1 cellular context compared by ENCODE assay signal in genomic region chr14:23006544-23007419, GRCh38.
TF ChIP-seq lines count a peak whose summit lies in the region.

No MANE protein-coding gene starts in this region.

TF ChIP-seq in HepG2, 621 proteins besides CTCF, POLR2A, EP300 and RAD21 (continued from another document and continues in another):
- TF ChIP-seq ZHX1 (CRISPR knock-in tag; IDR thresholded peaks at IDR 0.05; ENCODE audit: low read depth): peak; percentile 98
- peak; percentile 100 for TF ChIP-seq ZNF430 (CRISPR knock-in tag; IDR thresholded peaks at IDR 0.05)
- peak; percentile 97 for TF ChIP-seq ZNF550 (CRISPR knock-in tag; IDR thresholded peaks at IDR 0.05; ENCODE audit: borderline replicate concordance)
- TF ChIP-seq POGK (CRISPR knock-in tag; conservative IDR thresholded peaks at IDR 0.05): peak; percentile 99
- peak; percentile 98 for TF ChIP-seq PBX3 (CRISPR knock-in tag; IDR thresholded peaks at IDR 0.05; ENCODE audit: borderline replicate concordance)
- TF ChIP-seq ZNF253 (CRISPR knock-in tag; IDR thresholded peaks at IDR 0.05; ENCODE audit: borderline replicate concordance): peak; percentile 99
- peak; percentile 98 for TF ChIP-seq NFAT5 (CRISPR knock-in tag; IDR thresholded peaks at IDR 0.05)
- TF ChIP-seq NFRKB (IDR thresholded peaks at IDR 0.05): peak; percentile 89
- TF ChIP-seq FOXA3 (CRISPR knock-in tag; IDR thresholded peaks at IDR 0.05): peak; percentile 74
- peak; percentile 100 for TF ChIP-seq ARHGAP35 (CRISPR knock-in tag; IDR thresholded peaks at IDR 0.05; ENCODE audit: borderline replicate concordance)
- peak; percentile 99 for TF ChIP-seq NFKB2 (CRISPR knock-in tag; IDR thresholded peaks at IDR 0.05; ENCODE audit: borderline replicate concordance)
- peak; percentile 94; the same call in 1 of the 2 replicates for TF ChIP-seq ATF6 (CRISPR knock-in tag; conservative IDR thresholded peaks at IDR 0.05)
- TF ChIP-seq GATAD2A (CRISPR knock-in tag; IDR thresholded peaks at IDR 0.05): peak; percentile 93
- peak; percentile 93 for TF ChIP-seq GABPB1 (CRISPR knock-in tag; IDR thresholded peaks at IDR 0.05)
- TF ChIP-seq ZNF230 (CRISPR knock-in tag; IDR thresholded peaks at IDR 0.05): peak; percentile 100
- TF ChIP-seq AGO1 (IDR thresholded peaks at IDR 0.05; ENCODE audit: low read depth, low read length, poor library complexity, severe bottlenecking): peak; percentile 92
- TF ChIP-seq ZNF224 (CRISPR knock-in tag; IDR thresholded peaks at IDR 0.05): peak; percentile 99
- TF ChIP-seq MED1 (CRISPR knock-in tag; IDR thresholded peaks at IDR 0.05): peak; percentile 96
- TF ChIP-seq ZBTB8A (CRISPR knock-in tag; IDR thresholded peaks at IDR 0.05; ENCODE audit: borderline replicate concordance, low read depth): peak; percentile 90
- peak; percentile 98; the same call in 1 of the 2 replicates for TF ChIP-seq ZNF343 (CRISPR knock-in tag; IDR thresholded peaks at IDR 0.05)
- TF ChIP-seq DNMT1 (CRISPR knock-in tag; IDR thresholded peaks at IDR 0.05): peak; percentile 94; the same call in 1 of the 2 replicates
- TF ChIP-seq HNRNPLL (IDR thresholded peaks at IDR 0.05; ENCODE audit: low read depth, low read length, poor library complexity, severe bottlenecking): peak; percentile 97
- peak; percentile 97; the same call in 1 of the 2 replicates for TF ChIP-seq ZNF235 (CRISPR knock-in tag; IDR thresholded peaks at IDR 0.05; ENCODE audit: borderline replicate concordance)
- peak; percentile 97 for TF ChIP-seq THAP9 (CRISPR knock-in tag; IDR thresholded peaks at IDR 0.05; ENCODE audit: borderline replicate concordance)
- TF ChIP-seq KLF9 (CRISPR knock-in tag; IDR thresholded peaks at IDR 0.05; ENCODE audit: low read depth): peak; percentile 90
- TF ChIP-seq ATF4 (CRISPR knock-in tag; IDR thresholded peaks at IDR 0.05): peak in 1 of 2 experiments; percentile 92; a peak in 2 of 4 replicates
- peak; percentile 94 for TF ChIP-seq FOXM1 (CRISPR knock-in tag; IDR thresholded peaks at IDR 0.05)
- no peak; the same call in 1 of the 2 replicates for TF ChIP-seq ZNF24 (IDR thresholded peaks at IDR 0.05)
- TF ChIP-seq SRSF9 (IDR thresholded peaks at IDR 0.05; ENCODE audit: borderline replicate concordance, insufficient read depth, low read depth, low read length, poor library complexity, severe bottlenecking): no peak
- TF ChIP-seq ZBTB25 (CRISPR knock-in tag; IDR thresholded peaks at IDR 0.05): peak; percentile 98
- peak; percentile 78 for TF ChIP-seq NR2C2 (CRISPR knock-in tag; IDR thresholded peaks at IDR 0.05; ENCODE audit: borderline replicate concordance)
- peak; percentile 100 for TF ChIP-seq ZNF772 (CRISPR knock-in tag; IDR thresholded peaks at IDR 0.05)
- peak; percentile 74 for TF ChIP-seq ETV5 (CRISPR knock-in tag; IDR thresholded peaks at IDR 0.05; ENCODE audit: borderline replicate concordance)
- peak; percentile 99 for TF ChIP-seq MAX (IDR thresholded peaks at IDR 0.05)
- peak; percentile 97 for TF ChIP-seq MAZ (IDR thresholded peaks at IDR 0.05; ENCODE audit: borderline replicate concordance, low read depth, low read length)
- TF ChIP-seq MAZ (CRISPR knock-in tag; IDR thresholded peaks at IDR 0.05; ENCODE audit: low read depth): peak; percentile 97
- peak; percentile 95; the same call in 1 of the 2 replicates for TF ChIP-seq ATRX (CRISPR knock-in tag; IDR thresholded peaks at IDR 0.05; ENCODE audit: borderline replicate concordance)
- peak; percentile 99 for TF ChIP-seq AHR (CRISPR knock-in tag; IDR thresholded peaks at IDR 0.05)
- TF ChIP-seq KLF13 (CRISPR knock-in tag; IDR thresholded peaks at IDR 0.05): peak; percentile 95
- peak; percentile 85; the same call in 1 of the 2 replicates for TF ChIP-seq ZBTB3 (CRISPR knock-in tag; IDR thresholded peaks at IDR 0.05; ENCODE audit: borderline replicate concordance, low read depth)
- TF ChIP-seq ATF5 (CRISPR knock-in tag; IDR thresholded peaks at IDR 0.05; ENCODE audit: low read depth): peak; percentile 97
- peak; percentile 99 for TF ChIP-seq ZNF510 (CRISPR knock-in tag; IDR thresholded peaks at IDR 0.05; ENCODE audit: low read depth)
- no peak for TF ChIP-seq ZNF496 (CRISPR knock-in tag; IDR thresholded peaks at IDR 0.05; ENCODE audit: insufficient replicate concordance)
